ENCODE assay signal across 19 cellular contexts in the genomic region with DNA sequence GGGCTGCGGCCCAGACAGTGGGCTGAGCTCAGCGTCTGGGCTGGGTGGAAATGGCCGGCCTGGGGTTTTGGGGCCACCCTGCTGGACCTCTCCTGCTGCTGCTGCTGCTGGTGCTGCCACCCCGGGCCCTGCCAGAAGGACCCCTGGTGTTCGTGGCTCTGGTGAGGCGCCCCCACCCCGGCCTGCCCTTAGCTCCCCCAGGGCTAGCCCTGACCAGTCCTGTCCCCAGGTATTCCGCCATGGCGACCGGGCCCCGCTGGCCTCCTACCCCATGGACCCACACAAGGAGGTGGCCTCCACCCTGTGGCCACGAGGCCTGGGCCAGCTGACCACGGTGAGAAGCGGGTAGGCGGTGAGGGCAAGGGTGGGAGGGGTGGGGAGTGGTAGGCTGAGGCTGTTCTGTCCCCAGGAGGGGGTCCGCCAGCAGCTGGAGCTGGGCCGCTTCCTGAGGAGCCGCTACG. TPM values are rescaled to one million over a fixed set of nuclear protein-coding genes. Genes with fewer than 3 reads are reported as not detected.
"Had no signal": no experiment of that assay in that cellular context is flagged by ENCODE, and none has a peak within 500 bp of the region (broad histone marks: within the 10 kb centered on the region; RNA-seq: fewer than 3 reads in every experiment).

A gene with protein sequence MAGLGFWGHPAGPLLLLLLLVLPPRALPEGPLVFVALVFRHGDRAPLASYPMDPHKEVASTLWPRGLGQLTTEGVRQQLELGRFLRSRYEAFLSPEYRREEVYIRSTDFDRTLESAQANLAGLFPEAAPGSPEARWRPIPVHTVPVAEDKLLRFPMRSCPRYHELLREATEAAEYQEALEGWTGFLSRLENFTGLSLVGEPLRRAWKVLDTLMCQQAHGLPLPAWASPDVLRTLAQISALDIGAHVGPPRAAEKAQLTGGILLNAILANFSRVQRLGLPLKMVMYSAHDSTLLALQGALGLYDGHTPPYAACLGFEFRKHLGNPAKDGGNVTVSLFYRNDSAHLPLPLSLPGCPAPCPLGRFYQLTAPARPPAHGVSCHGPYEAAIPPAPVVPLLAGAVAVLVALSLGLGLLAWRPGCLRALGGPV (plus strand): TSS at position 51 of the 461 bp plus-strand sequence. CDS start 0 bp downstream, at position 51.

- H3K9me3 Mint-ChIP-seq: nephron; stimulated activated memory B cell treated with anti-CD40 and anti-IgM and Interleukin-4, amounts not matched to agents 10 μg/mL and 1 μg/mL and 100 μg/mL, for 72 hours had no signal

- H3K27me3 Mint-ChIP-seq: activated CD8-positive, alpha-beta memory T cell treated with anti-CD3 and anti-CD28 coated beads, Interleukin-2, amount 10 ng/mL, durations not matched to agents 7 days and 5 days had no signal

- H3K27me3 ChIP-seq: adrenal gland, body of pancreas, left lung, pancreas had no signal

- H3K36me3 Mint-ChIP-seq: activated CD8-positive, alpha-beta memory T cell treated with anti-CD3 and anti-CD28 coated beads, Interleukin-2, amount 10 ng/mL, durations not matched to agents 7 days and 5 days; stimulated activated memory B cell treated with anti-CD40 and anti-IgM and Interleukin-4, amounts not matched to agents 10 μg/mL and 1 μg/mL and 100 μg/mL, for 72 hours had no signal

- H3K4me1 Mint-ChIP-seq: nephron had no signal

- H3K4me1 ChIP-seq: adrenal gland, gastroesophageal sphincter, left lung, pancreas had no signal

- H3K27ac ChIP-seq: adrenal gland, body of pancreas, epithelial cell of prostate, gastroesophageal sphincter, left lung, pancreas, skin epidermis had no signal

- H3K36me3 ChIP-seq: adrenal gland, left lung, pancreas had no signal

- H3K9me3 ChIP-seq: adrenal gland, body of pancreas, gastroesophageal sphincter, left lung, pancreas had no signal

- H3K27ac Mint-ChIP-seq: activated CD8-positive, alpha-beta memory T cell treated with anti-CD3 and anti-CD28 coated beads, Interleukin-2, amount 10 ng/mL, durations not matched to agents 7 days and 5 days; nephron; stimulated activated memory B cell treated with anti-CD40 and anti-IgM and Interleukin-4, amounts not matched to agents 10 μg/mL and 1 μg/mL and 100 μg/mL, for 72 hours had no signal

- FAIRE-seq: keratinocyte, pancreas had no signal

- H3K4me3 Mint-ChIP-seq: activated CD8-positive, alpha-beta memory T cell treated with anti-CD3 and anti-CD28 coated beads, Interleukin-2, amount 10 ng/mL, durations not matched to agents 7 days and 5 days; nephron; stimulated activated memory B cell treated with anti-CD40 and anti-IgM and Interleukin-4, amounts not matched to agents 10 μg/mL and 1 μg/mL and 100 μg/mL, for 72 hours had no signal

- DNase-seq: activated CD4-positive, alpha-beta T cell treated with anti-CD3 and anti-CD28 coated beads, Interleukin-2, amount 50 U/mL, for 48 hours; activated CD8-positive, alpha-beta memory T cell treated with anti-CD3 and anti-CD28 coated beads, Interleukin-2, amount 10 ng/mL, durations not matched to agents 7 days and 5 days; activated naive CD4-positive, alpha-beta T cell; adrenal gland; body of pancreas; effector memory CD4-positive, alpha-beta T cell; left lung; substantia nigra; trophoblast cell had no signal

- ATAC-seq: activated CD4-positive, CD25-positive, alpha-beta regulatory T cell treated with anti-CD3 and anti-CD28 coated beads, Interleukin-2, amount 50 U/mL, for 24 hours; activated CD8-positive, alpha-beta memory T cell treated with anti-CD3 and anti-CD28 coated beads, Interleukin-2, amount 10 ng/mL, durations not matched to agents 7 days and 5 days; body of pancreas; gastroesophageal sphincter; left lung; pancreas; stimulated activated memory B cell treated with anti-CD40 and anti-IgM and Interleukin-4, amounts not matched to agents 10 μg/mL and 1 μg/mL and 100 μg/mL, for 72 hours had no signal

- H3K4me3 ChIP-seq: adrenal gland, body of pancreas, gastroesophageal sphincter, left lung, pancreas, skin epidermis had no signal

RNA-seq across cellular contexts. Expression of the gene that starts here (rescaled TPM):
- total RNA-seq: activated CD8-positive, alpha-beta memory T cell treated with anti-CD3 and anti-CD28 coated beads, Interleukin-2, amount 10 ng/mL, durations not matched to agents 7 days and 5 days; adrenal gland; body of pancreas; gastroesophageal sphincter; left lung; pancreas; renal cortical epithelial cell; T-helper 2 cell treated with Interferon-gamma antibody and Interleukin-4, amounts not matched to agents 100 ng/mL and 5 ng/mL, for 36 hours had no signal
- polyA plus RNA-seq: adrenal gland, keratinocyte, pancreas had no signal
